ENCODE assay signal across 8 cellular contexts in the genomic region with DNA sequence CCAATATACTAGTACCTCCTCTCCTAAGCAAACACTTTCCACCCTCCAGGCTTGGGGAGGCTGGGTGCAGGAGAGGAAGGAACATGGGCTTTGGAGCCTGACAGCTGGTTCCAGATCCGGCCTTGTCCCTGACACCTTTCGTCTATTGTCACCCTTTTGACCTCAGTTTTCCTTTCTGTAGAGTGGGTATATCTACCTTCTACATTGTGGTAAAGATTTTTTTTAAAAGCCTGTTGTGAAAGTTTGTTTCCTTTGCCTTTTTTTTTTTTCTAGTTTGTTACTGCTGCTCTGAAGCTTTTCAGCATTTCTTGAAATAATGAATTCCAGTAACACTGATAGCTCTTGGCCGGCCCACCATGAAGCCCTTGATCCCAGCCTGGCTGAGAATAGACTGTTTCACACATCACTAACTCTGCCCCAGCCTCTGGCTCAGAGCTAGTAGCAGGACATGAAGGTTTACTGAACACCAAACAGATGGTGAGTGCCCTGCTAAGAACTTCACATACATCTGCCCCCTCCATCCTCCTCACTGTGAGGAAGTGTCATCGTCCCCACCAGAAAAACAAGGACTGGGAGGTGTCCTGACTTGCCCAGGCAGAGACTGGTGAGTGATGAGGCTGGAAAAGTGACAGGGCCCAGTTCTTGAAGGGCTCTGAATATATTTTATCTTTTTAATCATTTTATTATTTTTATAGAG. TPM values are rescaled to one million over a fixed set of nuclear protein-coding genes. Genes with fewer than 3 reads are reported as not detected.
A peak's percentile ranks its signal among the peaks of the same experiment; 100 is the strongest.
DNase-seq lines count a peak whose midpoint lies in the region.

No MANE protein-coding gene starts in this region.

- H3K14ac ChIP-seq in trophoblast cell (ENCODE audit: low read length), result peak overlapping the region; percentile 69

- no peak overlapping the region for H3K4me3 ChIP-seq in adipocyte (ENCODE audit: low read length)
- H3K4me3 ChIP-seq in trophoblast cell (ENCODE audit: low read depth, low read length), result no peak overlapping the region

- H2BK5ac ChIP-seq in trophoblast cell (ENCODE audit: low read depth, low read length, poor library complexity), result peak overlapping the region; percentile 45

- H3K9me3 ChIP-seq in adipocyte (ENCODE audit: control insufficient read depth, low read length) (no peaks in the 10 kb centered on the region), trophoblast cell (ENCODE audit: insufficient read depth, low read depth, low read length) (no peaks in the 10 kb centered on the region)

- H3K18ac ChIP-seq in trophoblast cell (ENCODE audit: low read length), result peak overlapping the region; percentile 67

- H2AK5ac ChIP-seq in trophoblast cell (ENCODE audit: low read length), result peak overlapping the region; percentile 56

- H2BK120ac ChIP-seq in trophoblast cell (ENCODE audit: insufficient read depth, low read length, poor library complexity), result peak overlapping the region; percentile 80

- H3K4me1 ChIP-seq in adipocyte (ENCODE audit: control insufficient read depth, insufficient read depth, low read length) (peaks cover 17% of the 10 kb centered on the region), trophoblast cell (ENCODE audit: control insufficient read depth in 1 of 2, insufficient read depth in 2 of 2, low read length in 2 of 2) (peaks cover 33 to 39% of the 10 kb centered on the region in 2 experiments)

- no peaks in the 10 kb centered on the region for H3K27me3 ChIP-seq in adipocyte (replicated peaks; ENCODE audit: control insufficient read depth, insufficient read depth, low read length)
- no peaks in the 10 kb centered on the region for H3K27me3 ChIP-seq in trophoblast cell (ENCODE audit: insufficient read depth, low read length)

- no peak overlapping the region for H3K4me2 ChIP-seq in trophoblast cell (ENCODE audit: low read length)

- H4K91ac ChIP-seq in trophoblast cell (ENCODE audit: low read depth, low read length), result peak overlapping the region; percentile 81

- peak overlapping the region; percentile 8 for H3K9ac ChIP-seq in adipocyte (ENCODE audit: low read length)
- no peak overlapping the region for H3K9ac ChIP-seq in trophoblast cell (ENCODE audit: low read length)

- peak overlapping the region; percentile 88 for H2BK12ac ChIP-seq in trophoblast cell (ENCODE audit: low read length)

- H2AFZ ChIP-seq in trophoblast cell (ENCODE audit: insufficient read depth, low read length, poor library complexity), result no peak overlapping the region

- H4K8ac ChIP-seq in trophoblast cell (ENCODE audit: low read depth, low read length), result peak overlapping the region; percentile 52

- H3K27ac ChIP-seq in trophoblast cell (ENCODE audit: low read depth, low read length) (no peak overlapping the region), substantia nigra (ENCODE audit: low read depth, low read length, poor library complexity, severe bottlenecking) (no peak overlapping the region)

- no peak overlapping the region for H4K12ac ChIP-seq in trophoblast cell (ENCODE audit: low read depth, low read length)

- H3K23ac ChIP-seq in trophoblast cell (ENCODE audit: low read length), result no peak overlapping the region

- peak; percentile 20 for DNase-seq in NCI-H146 (lab: John Stamatoyannopoulos, UW)
- no peak for DNase-seq in NCI-H146 treated with DMSO at 0.1 percent for 48 hours (lab: John Stamatoyannopoulos, UW; ENCODE audit: unreplicated experiment)
- peak; percentile 76 for DNase-seq in NCI-H2171 (lab: John Stamatoyannopoulos, UW)
- DNase-seq in adipocyte (ENCODE audit: low read depth), result peak; percentile 21
- DNase-seq in trophoblast cell, result peak in 1 of 2 donors; percentile 18
- DNase-seq in substantia nigra (lab: John Stamatoyannopoulos, UW), result no peak
- no peak for DNase-seq in iPS-NIHi7 (ENCODE audit: extremely low spot score)
- DNase-seq in foreskin melanocyte, result no peak

- H3K79me1 ChIP-seq in trophoblast cell (ENCODE audit: low read length), result peaks cover 30% of the 10 kb centered on the region

- H3K79me2 ChIP-seq in trophoblast cell (ENCODE audit: control insufficient read depth, insufficient read depth, low read length, poor library complexity), result peaks cover 1% of the 10 kb centered on the region

- no CpG with 5 or more reads among the region's 4 CpGs for WGBS in trophoblast cell (ENCODE audit: extremely low coverage, insufficient coverage, insufficient read length)

- H3K36me3 ChIP-seq in adipocyte (ENCODE audit: control insufficient read depth, insufficient read depth, low read length, severe bottlenecking) (no peaks in the 10 kb centered on the region), trophoblast cell (ENCODE audit: control insufficient read depth in 1 of 2, insufficient read depth in 2 of 2, low read length in 2 of 2) (no peaks in the 10 kb centered on the region)

- H3K4ac ChIP-seq in trophoblast cell (ENCODE audit: low read depth, low read length), result no peak overlapping the region

RNA-seq across cellular contexts. Expression of gene ID3, which starts 33.1 kb away (rescaled TPM):
- polyA plus RNA-seq in trophoblast cell (2013), result 335 and 340 TPM in 2 replicates

Comparison
In these comparisons a context has a peak if more than half of its experiments do, and no peak if none do; other contexts are left out.
1. DNase-seq: peak in NCI-H146 (single experiment), NCI-H2171 (single experiment) and adipocyte (single experiment); none in NCI-H146 treated with DMSO at 0.1 percent for 48 hours (single experiment), substantia nigra (0 of 49), iPS-NIHi7 (single experiment) and foreskin melanocyte (single experiment).